Comparison of ENCODE assay signal across 10 cellular contexts in the genomic region with DNA sequence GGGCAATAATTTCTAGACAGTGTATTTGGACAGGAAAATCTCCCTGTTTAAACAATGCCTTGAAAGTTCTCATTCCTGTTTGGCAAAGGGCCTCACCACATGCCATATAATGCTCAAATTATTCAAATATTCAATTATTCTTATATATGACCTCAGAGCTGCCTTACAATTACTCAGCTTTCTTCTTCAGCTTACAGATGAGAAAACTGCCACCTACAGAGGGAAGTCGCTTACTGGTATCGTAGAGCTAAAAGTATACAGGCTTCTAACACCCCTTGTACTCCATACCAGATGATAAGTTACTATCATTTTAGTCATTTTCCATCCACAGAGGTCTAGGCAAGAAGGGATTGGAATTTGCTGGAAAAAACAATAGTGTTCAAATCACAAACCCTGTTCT.
"Had no signal": no experiment of that assay in that cellular context is flagged by ENCODE, and none has a peak within 500 bp of the region (broad histone marks: within the 10 kb centered on the region; RNA-seq: fewer than 3 reads in every experiment).

No MANE protein-coding gene starts in this region.

- H3K9me3 ChIP-seq: HAP-1 had no signal

- H3K4me1 ChIP-seq: HAP-1 had no signal

- FAIRE-seq: H1 had no signal

- H3K4me2 ChIP-seq: GM23338 had no signal

- H3K27ac ChIP-seq: GM23248 had no signal

- H3K36me3 ChIP-seq: HAP-1 had no signal

- DNase-seq: GM23248, GOT3, H7, H9, HCEC 1CT, HFFc6 had no signal

- H3K9ac ChIP-seq: GM23248 had no signal

- H2AFZ ChIP-seq: GM23248, GM23338 had no signal

- H3K4me3 ChIP-seq: GM23248, GM23338, HAP-1 had no signal

- ATAC-seq: GM23338, HCT116 had no signal
